1 cellular context compared by ENCODE assay signal in the genomic region with DNA sequence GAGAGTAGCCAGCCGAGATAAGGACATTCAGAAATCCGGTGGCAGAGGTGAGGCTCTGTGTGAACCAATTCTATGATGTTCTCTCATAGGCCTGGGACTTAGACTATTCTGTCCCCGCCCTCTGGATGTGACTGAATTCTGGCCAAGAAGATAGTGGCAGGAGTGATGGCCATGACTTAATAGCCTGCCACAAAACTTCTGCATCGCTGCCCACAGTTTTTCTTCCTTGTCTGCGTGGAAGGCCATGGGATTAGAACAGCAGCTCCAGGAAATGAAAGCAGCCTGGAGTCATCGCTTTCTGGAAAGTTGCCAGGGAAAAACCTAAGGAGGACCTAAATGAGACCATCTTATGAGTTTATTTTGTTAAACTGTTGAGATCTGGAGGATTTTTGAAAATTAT.
TF ChIP-seq lines count a peak whose summit lies in the region.

No MANE protein-coding gene starts in this region.

TF ChIP-seq in IMR-90, 13 proteins besides CTCF, POLR2A, EP300 and RAD21 (continued from another document):
- TF ChIP-seq MXI1 (IDR thresholded peaks at IDR 0.05; ENCODE audit: borderline replicate concordance, low read depth, low read length) (no peak), CEBPB (IDR thresholded peaks at IDR 0.05; ENCODE audit: low read depth, low read length) (no peak), NFE2L2 (IDR thresholded peaks at IDR 0.05; ENCODE audit: low read depth, low read length) (no peak)
